8 cellular contexts compared by ENCODE assay signal in the genomic region with DNA sequence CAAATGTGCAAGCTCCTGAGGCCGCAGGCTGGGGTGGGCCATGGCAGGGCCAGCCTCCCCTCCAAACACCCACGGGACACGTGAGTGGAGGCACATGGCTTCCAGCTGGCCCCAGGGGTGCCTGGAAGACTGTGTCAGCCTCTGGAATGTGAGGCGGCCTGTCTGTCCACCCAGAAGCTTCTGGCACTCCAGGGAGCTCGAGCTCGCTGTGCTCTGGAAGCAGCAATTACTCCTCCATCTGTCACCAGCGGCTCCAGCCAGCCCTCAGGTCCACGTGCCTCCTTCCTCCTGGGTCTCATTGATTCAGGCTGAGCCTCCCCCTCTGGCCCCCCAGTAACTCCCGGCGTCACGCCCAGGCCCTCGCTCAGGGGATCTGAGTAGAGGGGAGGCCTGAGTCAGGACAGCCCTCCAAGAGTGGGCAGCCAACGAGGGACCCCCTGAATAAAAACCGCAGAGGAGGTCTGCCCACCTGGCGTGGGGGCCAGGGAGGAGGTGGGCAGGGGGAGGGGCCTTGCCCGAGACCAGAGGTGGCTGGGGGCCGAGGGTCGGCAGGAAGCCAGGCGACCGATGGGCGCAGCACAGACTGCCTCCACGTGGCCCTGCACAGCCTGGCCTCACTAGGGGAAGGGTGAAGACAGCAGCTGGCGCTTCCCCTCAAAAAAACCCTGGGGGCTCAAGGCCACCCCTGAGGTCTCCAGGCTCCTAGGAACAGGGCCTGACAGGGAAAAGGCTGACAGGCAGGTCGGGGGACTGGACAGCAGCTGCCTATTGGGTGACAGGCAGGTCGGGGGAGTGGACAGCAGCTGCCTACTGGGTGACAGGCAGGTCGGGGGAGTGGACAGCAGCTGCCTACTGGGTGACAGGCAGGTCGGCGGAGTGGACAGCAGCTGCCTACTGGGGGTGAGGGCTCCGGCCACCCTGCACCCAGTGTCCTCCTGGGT. TPM values are rescaled to one million over a fixed set of nuclear protein-coding genes. Genes with fewer than 3 reads are reported as not detected.
DNase-seq lines count a peak whose midpoint lies in the region; ATAC-seq, FAIRE-seq and TF ChIP-seq lines count a peak whose summit lies in the region.

No MANE protein-coding gene starts in this region.

- H3K27me3 Mint-ChIP-seq in chondrocyte (ENCODE audit: low read depth) (no peaks in the 10 kb centered on the region), mesothelial cell of epicardium (ENCODE audit: low read depth) (no peaks in the 10 kb centered on the region)

- no peak for ATAC-seq in HG02588 (IDR thresholded peaks at IDR 0.05; ENCODE audit: unreplicated experiment)

- CTCF ChIA-PET in A673 (lab: Charles Lee), result interaction anchor here (0.6 kb wide), 1 partner anchor 152 kb away, joined by 4 read pairs; no protein-coding TSS in a partner anchor

- intact Hi-C loops in A673 (cut with micrococcal nuclease; ENCODE audit: unreplicated experiment), result no loop called here

- TF ChIP-seq POLR2A in GM12892 (IDR thresholded peaks at IDR 0.05; ENCODE audit: low read depth, low read length), result no peak

- no peak overlapping the region for H3K4me3 ChIP-seq in A673 (ENCODE audit: low read depth, low read length, poor library complexity, severe bottlenecking)

- TF ChIP-seq CTCF in A673 (conservative IDR thresholded peaks at IDR 0.05; ENCODE audit: low read depth, low read length) (no peak), chondrocyte (IDR thresholded peaks at IDR 0.05) (no peak), mesothelial cell of epicardium (IDR thresholded peaks at IDR 0.05; ENCODE audit: unreplicated experiment) (no peak)

- peaks cover 73% of the 10 kb centered on the region for H3K4me1 ChIP-seq in A673 (ENCODE audit: insufficient read depth, low read length, poor library complexity, severe bottlenecking)

- H3K27ac ChIP-seq in A673 (ENCODE audit: low read depth, low read length, poor library complexity, severe bottlenecking), result peak overlapping the region; percentile 93

- no TSS peak for BruUV-seq in A673 (replicated peaks; lab: Mats Ljungman, UMichigan)

- peaks cover 80% of the 10 kb centered on the region for H3K4me1 Mint-ChIP-seq in chondrocyte (ENCODE audit: low read depth)
- H3K4me1 Mint-ChIP-seq in mesothelial cell of epicardium, result peaks cover 48% of the 10 kb centered on the region

- no peaks in the 10 kb centered on the region for H3K27me3 ChIP-seq in A673 (replicated peaks; ENCODE audit: insufficient read depth, low read depth, low read length, poor library complexity)

- FAIRE-seq in GM12892 (lab: Jason Lieb, UNC), result no peak

- POLR2A ChIA-PET in A673 (lab: Charles Lee; ENCODE audit: low non-redundant PET), result no interaction called here

- H3K4me3 Mint-ChIP-seq in chondrocyte (ENCODE audit: unreplicated experiment), result peak overlapping the region; percentile 56
- peak overlapping the region; percentile 50 for H3K4me3 Mint-ChIP-seq in mesothelial cell of epicardium

- H3K36me3 Mint-ChIP-seq in chondrocyte (ENCODE audit: low read depth) (no peaks in the 10 kb centered on the region), mesothelial cell of epicardium (no peaks in the 10 kb centered on the region)

- H3K27ac Mint-ChIP-seq in chondrocyte (ENCODE audit: unreplicated experiment), result peak overlapping the region; percentile 98
- H3K27ac Mint-ChIP-seq in mesothelial cell of epicardium, result peak overlapping the region; percentile 95

- peak; percentile 78 for DNase-seq in A673 (ENCODE audit: low spot score)
- peak; percentile 91 for DNase-seq in LHCN-M2 (ENCODE audit: low read depth)
- DNase-seq in chondrocyte (ENCODE audit: low spot score), result no peak
- peak in 1 of 2 experiments; percentile 70 for DNase-seq in mesothelial cell of epicardium (ENCODE audit: low spot score in 2 of 2, unreplicated experiment in 2 of 2)
- no peak for DNase-seq in GM12892 (ENCODE audit: insufficient read length)
- no peak for DNase-seq in activated CD4-positive, alpha-beta T cell treated with anti-CD3 and anti-CD28 coated beads, Interleukin-2, amount 50 U/mL, for 1 hour
- no peak for DNase-seq in SIG-M5 treated with dmso at 0.1 percent for 504 hours (lab: John Stamatoyannopoulos, UW; ENCODE audit: unreplicated experiment)

- H3K9me3 Mint-ChIP-seq in chondrocyte (ENCODE audit: low read depth), result no peaks in the 10 kb centered on the region
- H3K9me3 Mint-ChIP-seq in mesothelial cell of epicardium, result no peaks in the 10 kb centered on the region

- H3K9me3 ChIP-seq in A673 (ENCODE audit: low read depth, low read length, poor library complexity, severe bottlenecking), result no peaks in the 10 kb centered on the region

- H3K36me3 ChIP-seq in A673 (ENCODE audit: insufficient read depth, low read length, poor library complexity, severe bottlenecking), result no peaks in the 10 kb centered on the region

RNA-seq across cellular contexts. Expression of gene PIEZO1, which starts 11.9 kb away (rescaled TPM):
- total RNA-seq in A673 (2021), result 174 and 182 TPM in 2 replicates
- total RNA-seq in LHCN-M2 (2014; rRNA removed), result 138 and 140 TPM in 2 replicates
- polyA plus RNA-seq in LHCN-M2 (2012), result 158 TPM
- total RNA-seq in chondrocyte, result 134 to 209 TPM (median 208 TPM) in 3 replicates
- 148 to 160 TPM (median 151 TPM) in 3 replicates for total RNA-seq in mesothelial cell of epicardium
- polyA plus RNA-seq in GM12892 (2012; ENCODE audit: missing spikeins), result 33.8 TPM

RNA-seq across cellular contexts. Expression of gene CDT1, which starts 30.4 kb away (rescaled TPM):
- total RNA-seq in A673 (2021) (103 TPM in 2 replicates), LHCN-M2 (2014; rRNA removed) (44.9 and 53.4 TPM in 2 replicates), chondrocyte (2.9 to 11.7 TPM (median 3.7 TPM) in 3 replicates), mesothelial cell of epicardium (14.1 to 15.9 TPM (median 14.6 TPM) in 3 replicates)
- polyA plus RNA-seq in LHCN-M2 (2012), result 17.3 TPM
- polyA plus RNA-seq in GM12892 (2012; ENCODE audit: missing spikeins), result 6.4 TPM

RNA-seq across cellular contexts. Expression of gene APRT, which starts 38.6 kb away (rescaled TPM):
- total RNA-seq in A673 (2021) (129 and 134 TPM in 2 replicates), LHCN-M2 (2014; rRNA removed) (142 and 145 TPM in 2 replicates), chondrocyte (68.8 to 90.2 TPM (median 70.7 TPM) in 3 replicates), mesothelial cell of epicardium (95.9 to 99.2 TPM (median 96.2 TPM) in 3 replicates)
- 188 TPM for polyA plus RNA-seq in LHCN-M2 (2012)
- 180 TPM for polyA plus RNA-seq in GM12892 (2012; ENCODE audit: missing spikeins)

Comparison
In these comparisons a context has a peak if more than half of its experiments do, and no peak if none do; other contexts are left out.
1. DNase-seq: peak in A673 (single experiment) and LHCN-M2 (single experiment); none in chondrocyte (single experiment), GM12892 (single experiment), activated CD4-positive, alpha-beta T cell treated with anti-CD3 and anti-CD28 coated beads, Interleukin-2, amount 50 U/mL, for 1 hour (single experiment) and SIG-M5 treated with dmso at 0.1 percent for 504 hours (single experiment).